1 cellular context compared by ENCODE assay signal in genomic region chr19:57849666-57850473, GRCh38.
TF ChIP-seq lines count a peak whose summit lies in the region.

Gene ZNF587, plus strand, starts transcription at chr19:57849859. Its CDS starts 180 bp downstream, at chr19:57850039.

TF ChIP-seq in H1, 55 proteins besides CTCF, POLR2A, EP300 and RAD21 (continued from another document):
- peak; percentile 85 for TF ChIP-seq MAX (IDR thresholded peaks at IDR 0.05)
- peak; percentile 79 for TF ChIP-seq YY1 (IDR thresholded peaks at IDR 0.05; ENCODE audit: low read depth, low read length)
- TF ChIP-seq USF2 (IDR thresholded peaks at IDR 0.05; ENCODE audit: low read length), result peak; percentile 6; the same call in 1 of the 2 replicates
- peak; percentile 64; the same call in 1 of the 2 replicates for TF ChIP-seq TBP (IDR thresholded peaks at IDR 0.05; ENCODE audit: low read depth, low read length)
- peak; percentile 85 for TF ChIP-seq TAF1 (IDR thresholded peaks at IDR 0.05; ENCODE audit: low read depth, low read length)
- TF ChIP-seq POLR2AphosphoS5 (IDR thresholded peaks at IDR 0.05; ENCODE audit: low read depth, low read length), result peak; percentile 97
TF ChIP-seq in H1: peak in this region for 9; not testable (repeated sequence) for 46.
